In genomic region chr10:77513783-77514331, GRCh38 we compare ENCODE assay signal across 8 cellular contexts.
A peak's percentile ranks its signal among the peaks of the same experiment; 100 is the strongest.
DNase-seq lines count a peak whose midpoint lies in the region; FAIRE-seq and TF ChIP-seq lines count a peak whose summit lies in the region.

No MANE protein-coding gene starts in this region.

- no peaks in the 10 kb centered on the region for H3K9me2 ChIP-seq in OCI-LY7 (ENCODE audit: insufficient read depth, low read length)

- H2AFZ ChIP-seq in OCI-LY7 (ENCODE audit: low read length) = no peak overlapping the region

- H3K4me1 ChIP-seq in mesendoderm (ENCODE audit: control insufficient read depth, low read depth, low read length) = peaks cover 6% of the 10 kb centered on the region
- no peaks in the 10 kb centered on the region for H3K4me1 ChIP-seq in OCI-LY7 (ENCODE audit: insufficient read depth, low read length, poor library complexity, severe bottlenecking)

- no peak for TF ChIP-seq CTCF in AG10803 (conservative IDR thresholded peaks at IDR 0.05; ENCODE audit: low read length)
- TF ChIP-seq CTCF in bronchial epithelial cell (IDR thresholded peaks at IDR 0.05; ENCODE audit: insufficient read depth, low read length, severe bottlenecking) = no peak
- no peak for TF ChIP-seq CTCF in OCI-LY7 (conservative IDR thresholded peaks at IDR 0.05; ENCODE audit: low read length)

- POLR2A ChIA-PET in OCI-LY7 (lab: Charles Lee) = interaction anchor here (1.3 kb wide), 1 partner anchor 8 kb away, joined by 6 read pairs; no protein-coding TSS in a partner anchor

- FAIRE-seq in bronchial epithelial cell (lab: Jason Lieb, UNC) = peak; percentile 75

- H3K4ac ChIP-seq in mesendoderm (ENCODE audit: low read depth, low read length) = no peak overlapping the region

- no TSS peak for BruUV-seq in OCI-LY7 (replicated peaks; lab: Mats Ljungman, UMichigan)

- H3K9me3 ChIP-seq in MG63 = no peaks in the 10 kb centered on the region
- no peaks in the 10 kb centered on the region for H3K9me3 ChIP-seq in OCI-LY7 (ENCODE audit: low read length)

- no peak overlapping the region for H3K9ac ChIP-seq in mesendoderm (ENCODE audit: low read length)

- CTCF ChIA-PET in OCI-LY7 (lab: Charles Lee; ENCODE audit: unreplicated experiment) = no interaction called here

- no peak overlapping the region for H3K18ac ChIP-seq in mesendoderm (ENCODE audit: low read length)

- no peaks in the 10 kb centered on the region for H3K79me2 ChIP-seq in mesendoderm (ENCODE audit: control insufficient read depth, insufficient read depth, low read length)
- no peaks in the 10 kb centered on the region for H3K79me2 ChIP-seq in OCI-LY7 (ENCODE audit: insufficient read depth, low read depth, low read length)

- no peak overlapping the region for H2AK5ac ChIP-seq in mesendoderm (ENCODE audit: low read length)

- H2BK15ac ChIP-seq in mesendoderm (replicated peaks; ENCODE audit: low read depth) = no peak overlapping the region

- DNase-seq in AG10803 (ENCODE audit: low read depth) = peak; percentile 92
- DNase-seq in MG63 = peak; percentile 97
- peak; percentile 80 for DNase-seq in bronchial epithelial cell (ENCODE audit: low read depth)
- peak; percentile 65 for DNase-seq in mesendoderm
- DNase-seq in stimulated activated CD4-positive, alpha-beta T cell treated with anti-CD3 and anti-CD28 coated beads, Interleukin-2, amount 100 ng/mL, for 24 hours = no peak
- no peak for DNase-seq in OCI-LY7 (ENCODE audit: low spot score)
- DNase-seq in middle frontal gyrus (ENCODE audit: extremely low spot score, low spot score) = no peak
- no peak for DNase-seq in OCI-M1 (lab: John Stamatoyannopoulos, UW)

- H3K27ac ChIP-seq in mesendoderm (ENCODE audit: low read depth, low read length) = no peak overlapping the region
- H3K27ac ChIP-seq in OCI-LY7 (ENCODE audit: low read depth, low read length, poor library complexity, severe bottlenecking) = no peak overlapping the region

- H4K20me1 ChIP-seq in OCI-LY7 (ENCODE audit: insufficient read depth, low read length) = no peaks in the 10 kb centered on the region

- no peak overlapping the region for H3K4me3 ChIP-seq in AG10803 (ENCODE audit: low read length)
- no peak overlapping the region for H3K4me3 ChIP-seq in MG63
- H3K4me3 ChIP-seq in bronchial epithelial cell (ENCODE audit: low read depth, low read length) = no peak overlapping the region
- H3K4me3 ChIP-seq in mesendoderm (ENCODE audit: low read length) = no peak overlapping the region
- no peak overlapping the region for H3K4me3 ChIP-seq in OCI-LY7 (ENCODE audit: low read depth, low read length, poor library complexity, severe bottlenecking)

- no peak overlapping the region for H3K23ac ChIP-seq in mesendoderm (ENCODE audit: low read length)

- no peak overlapping the region for H2BK120ac ChIP-seq in mesendoderm (ENCODE audit: low read depth, low read length)

- H3K27me3 ChIP-seq in MG63 (no peaks in the 10 kb centered on the region), bronchial epithelial cell (ENCODE audit: control insufficient read depth, insufficient read depth, low read length) (no peaks in the 10 kb centered on the region), mesendoderm (ENCODE audit: insufficient read depth, low read length, poor library complexity) (no peaks in the 10 kb centered on the region)

- intact Hi-C loops in OCI-LY7 (cut with micrococcal nuclease; ENCODE audit: unreplicated experiment) = no loop called here

- no peak overlapping the region for H2BK5ac ChIP-seq in mesendoderm (ENCODE audit: low read length)

- H3K36me3 ChIP-seq in MG63 (no peaks in the 10 kb centered on the region; the same call in none of the 2 replicates), bronchial epithelial cell (ENCODE audit: control insufficient read depth, insufficient read depth, low read length) (no peaks in the 10 kb centered on the region), mesendoderm (ENCODE audit: control insufficient read depth, insufficient read depth, low read length) (no peaks in the 10 kb centered on the region), OCI-LY7 (ENCODE audit: insufficient read depth, low read length) (no peaks in the 10 kb centered on the region)

- WGBS in mesendoderm (ENCODE audit: extremely low coverage, insufficient coverage, low lambda C conversion rate) = no CpG with 5 or more reads among the region's 15 CpGs

- H4K5ac ChIP-seq in mesendoderm (ENCODE audit: low read length) = no peak overlapping the region

- no peak overlapping the region for H3K4me2 ChIP-seq in mesendoderm (ENCODE audit: low read length)
- H3K4me2 ChIP-seq in OCI-LY7 (ENCODE audit: low read length) = no peak overlapping the region

- no peaks in the 10 kb centered on the region for H3K79me1 ChIP-seq in mesendoderm (ENCODE audit: low read length)

- no peak overlapping the region for H4K8ac ChIP-seq in mesendoderm (ENCODE audit: low read depth, low read length)

- H3K56ac ChIP-seq in mesendoderm (ENCODE audit: low read length) = no peak overlapping the region

Comparison
In these comparisons a context has a peak if more than half of its experiments do, and no peak if none do; other contexts are left out.
1. DNase-seq: peak in AG10803 (single experiment), MG63 (single experiment), bronchial epithelial cell (single experiment) and mesendoderm (single experiment); none in stimulated activated CD4-positive, alpha-beta T cell treated with anti-CD3 and anti-CD28 coated beads, Interleukin-2, amount 100 ng/mL, for 24 hours (0 of 2), OCI-LY7 (single experiment), middle frontal gyrus (single experiment) and OCI-M1 (single experiment).